Comparison of ENCODE assay signal across 1 cellular context in genomic region chr12:12022306-12022931, GRCh38.
TF ChIP-seq lines count a peak whose summit lies in the region.

No MANE protein-coding gene starts in this region.

TF ChIP-seq in GM23338, 12 proteins besides CTCF, POLR2A, EP300 and RAD21:
- TF ChIP-seq REST (IDR thresholded peaks at IDR 0.05; ENCODE audit: unreplicated experiment) = no peak
- no peak for TF ChIP-seq STAT1 (IDR thresholded peaks at IDR 0.05; ENCODE audit: unreplicated experiment)
- no peak for TF ChIP-seq POLR2AphosphoS5 (IDR thresholded peaks at IDR 0.05; ENCODE audit: low read depth)
- TF ChIP-seq CREB1 (CRISPR knock-in tag; IDR thresholded peaks at IDR 0.05; ENCODE audit: low read depth) = no peak
- TF ChIP-seq EZH2 (IDR thresholded peaks at IDR 0.05; ENCODE audit: low read depth, unreplicated experiment) = no peak
- no peak for TF ChIP-seq ZNF331 (CRISPR knock-in tag; IDR thresholded peaks at IDR 0.05; ENCODE audit: low read depth)
- TF ChIP-seq JUNB (IDR thresholded peaks at IDR 0.05; ENCODE audit: unreplicated experiment) = no peak
- TF ChIP-seq ZNF114 (CRISPR knock-in tag; IDR thresholded peaks at IDR 0.05) = no peak
- TF ChIP-seq NANOG (IDR thresholded peaks at IDR 0.05; ENCODE audit: borderline replicate concordance) = no peak
